Comparison of ENCODE assay signal across 8 cellular contexts in the genomic region with DNA sequence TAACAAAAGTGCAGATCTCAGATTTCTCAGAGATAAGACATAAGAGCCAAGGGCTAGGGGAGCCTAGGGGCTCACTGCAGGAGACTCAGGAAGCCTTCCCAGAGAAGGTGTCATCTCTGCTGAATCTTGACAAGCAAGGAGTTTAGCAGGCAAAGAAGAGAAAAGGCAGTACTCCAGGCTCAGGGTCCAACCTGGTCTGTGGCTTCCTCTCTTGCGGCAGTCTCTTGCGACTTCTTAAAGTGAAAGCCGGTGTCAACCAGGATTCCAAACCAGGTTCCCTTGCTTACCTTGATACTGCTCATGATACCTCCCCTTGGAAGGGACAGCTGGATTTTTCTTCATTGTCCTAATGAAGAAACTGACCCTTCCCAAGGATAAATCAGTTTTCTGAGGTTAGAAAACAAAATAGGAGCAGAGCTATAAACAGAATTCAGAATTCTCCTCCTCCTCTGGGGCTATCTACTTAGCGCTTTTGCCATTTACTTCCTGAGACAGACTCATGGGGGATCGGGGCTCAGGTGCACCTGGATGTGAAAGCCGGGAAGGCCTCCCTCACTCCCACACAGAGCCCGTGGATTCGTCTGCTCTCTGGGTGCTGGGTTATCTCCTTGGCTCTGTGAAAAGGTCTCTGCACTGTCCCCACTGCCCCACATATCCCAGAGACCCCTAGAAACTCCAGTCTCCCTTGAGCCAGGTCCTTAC. TPM values are rescaled to one million over a fixed set of nuclear protein-coding genes. Genes with fewer than 3 reads are reported as not detected.
DNase-seq lines count a peak whose midpoint lies in the region; ATAC-seq and TF ChIP-seq lines count a peak whose summit lies in the region.

No MANE protein-coding gene starts in this region.

- WGBS in thyroid gland, 2 donors = 91 to 93% methylated on average over 8 of the region's 8 CpGs

- no peak for TF ChIP-seq CTCF in ascending aorta (IDR thresholded peaks at IDR 0.05)
- no peak for TF ChIP-seq CTCF in lower lobe of right lung (IDR thresholded peaks at IDR 0.05)
- TF ChIP-seq CTCF in thyroid gland (IDR thresholded peaks at IDR 0.05) = no peak

- H3K36me3 Mint-ChIP-seq in activated T-cell treated with anti-CD3 and anti-CD28 coated beads, Interleukin-2, amount 50 U/mL, for 72 hours (ENCODE audit: insufficient read depth in 2 of 2) = no peaks in the 10 kb centered on the region

- H3K27ac Mint-ChIP-seq in activated T-cell treated with anti-CD3 and anti-CD28 coated beads, Interleukin-2, amount 50 U/mL, for 72 hours = no peak overlapping the region

- H3K27ac ChIP-seq in ascending aorta = peak overlapping the region; percentile 45 to 53
- peak overlapping the region; percentile 82 for H3K27ac ChIP-seq in lower lobe of right lung
- H3K27ac ChIP-seq in thyroid gland = peak overlapping the region; percentile 97 to 99 (median 97)
- H3K27ac ChIP-seq in caudate nucleus (ENCODE audit: low read depth, low read length) = no peak overlapping the region

- peaks cover 33% of the 10 kb centered on the region for H3K4me1 Mint-ChIP-seq in activated T-cell treated with anti-CD3 and anti-CD28 coated beads, Interleukin-2, amount 50 U/mL, for 72 hours (ENCODE audit: low read depth)

- H3K4me3 ChIP-seq in ascending aorta (no peak overlapping the region), lower lobe of right lung (peak overlapping the region; percentile 23), thyroid gland (replicated peaks in 1 of 3) (peak overlapping the region in 1 of 3 donors; percentile 10)

- H3K27me3 ChIP-seq in ascending aorta (no peaks in the 10 kb centered on the region), lower lobe of right lung (ENCODE audit: low read depth) (no peaks in the 10 kb centered on the region), thyroid gland (no peaks in the 10 kb centered on the region)

- intact Hi-C loops in ascending aorta (cut with DNase I) = no loop called here
- intact Hi-C loops in lower lobe of right lung (cut with DNase I) = loop anchor here (5.0 kb wide), 1 partner anchor 35 kb away; a partner anchor contains a TSS
- intact Hi-C loops in thyroid gland (cut with DNase I) = no loop called here

- H3K27me3 Mint-ChIP-seq in activated T-cell treated with anti-CD3 and anti-CD28 coated beads, Interleukin-2, amount 50 U/mL, for 72 hours (ENCODE audit: low read depth) = peaks cover 13% of the 10 kb centered on the region

- H3K4me3 Mint-ChIP-seq in activated T-cell treated with anti-CD3 and anti-CD28 coated beads, Interleukin-2, amount 50 U/mL, for 72 hours = peak overlapping the region; percentile 24 to 50

- no peak for TF ChIP-seq POLR2A in thyroid gland (IDR thresholded peaks at IDR 0.05)

- peaks cover 0 to 27% of the 10 kb centered on the region in 2 donors for H3K4me1 ChIP-seq in ascending aorta
- peaks cover 68% of the 10 kb centered on the region for H3K4me1 ChIP-seq in lower lobe of right lung
- peaks cover 43 to 74% of the 10 kb centered on the region in 2 donors for H3K4me1 ChIP-seq in thyroid gland

- no peaks in the 10 kb centered on the region for H3K9me3 ChIP-seq in ascending aorta
- H3K9me3 ChIP-seq in lower lobe of right lung = no peaks in the 10 kb centered on the region
- H3K9me3 ChIP-seq in thyroid gland = no peaks in the 10 kb centered on the region

- H3K36me3 ChIP-seq in ascending aorta (no peaks in the 10 kb centered on the region), lower lobe of right lung (no peaks in the 10 kb centered on the region), thyroid gland (no peaks in the 10 kb centered on the region)

- no peaks in the 10 kb centered on the region for H3K9me3 Mint-ChIP-seq in activated T-cell treated with anti-CD3 and anti-CD28 coated beads, Interleukin-2, amount 50 U/mL, for 72 hours

- no peak for DNase-seq in activated T-cell treated with anti-CD3 and anti-CD28 coated beads, Interleukin-2, amount 50 U/mL, for 72 hours
- DNase-seq in activated T-cell treated with anti-CD3 and anti-CD28 coated beads for 4 hours (no peak), ascending aorta (ENCODE audit: low spot score in 2 of 2) (no peak), lower lobe of right lung (no peak), thyroid gland (no peak), caudate nucleus (lab: John Stamatoyannopoulos, UW) (no peak)

- peak in 1 of 2 donors; percentile 17 for ATAC-seq in activated T-cell treated with anti-CD3 and anti-CD28 coated beads, Interleukin-2, amount 50 U/mL, for 72 hours (replicated peaks in 1 of 2)
- ATAC-seq in lower lobe of right lung (no peak), GM21360 (IDR thresholded peaks at IDR 0.05; ENCODE audit: unreplicated experiment) (no peak), GM21723 (IDR thresholded peaks at IDR 0.05; ENCODE audit: unreplicated experiment) (no peak)

RNA-seq across cellular contexts. Expression of a gene that starts 1.8 kb away (rescaled TPM):
- under 1 TPM; 0.29 to 0.67 TPM for total RNA-seq in activated T-cell treated with anti-CD3 and anti-CD28 coated beads, Interleukin-2, amount 50 U/mL, for 72 hours
- total RNA-seq in ascending aorta = 14.3 TPM
- total RNA-seq in lower lobe of right lung = 156 TPM
- total RNA-seq in thyroid gland = 100 to 1,000 TPM; 229 to 449 (median 336) TPM

RNA-seq across cellular contexts. Expression of a gene that starts 6.8 kb away (rescaled TPM):
- 1 to 10 TPM; 1.3 to 1.9 TPM for total RNA-seq in activated T-cell treated with anti-CD3 and anti-CD28 coated beads, Interleukin-2, amount 50 U/mL, for 72 hours
- total RNA-seq in ascending aorta = 284 TPM
- 122 TPM for total RNA-seq in lower lobe of right lung
- 100 to 1,000 TPM; 152 to 215 (median 178) TPM for total RNA-seq in thyroid gland

RNA-seq across cellular contexts. Expression of a gene that starts 35.2 kb away (rescaled TPM):
- total RNA-seq in activated T-cell treated with anti-CD3 and anti-CD28 coated beads, Interleukin-2, amount 50 U/mL, for 72 hours = 10 to 100 TPM; 48.4 to 52.1 TPM
- total RNA-seq in ascending aorta (528 TPM), lower lobe of right lung (165 TPM), thyroid gland (100 to 1,000 TPM; 131 to 185 (median 150) TPM)

Comparison
In these comparisons a context has a peak if more than half of its experiments do, and no peak if none do; other contexts are left out.
1. RNA of a gene that starts 1.8 kb away (total RNA-seq): 229 to 449 TPM in thyroid gland and 156 TPM in lower lobe of right lung (single experiment); 14.3 TPM in ascending aorta (single experiment) and 0.29 to 0.67 TPM in activated T-cell treated with anti-CD3 and anti-CD28 coated beads, Interleukin-2, amount 50 U/mL, for 72 hours; every median in the first group is over 10 times any median in the second.
2. RNA of a gene that starts 6.8 kb away (total RNA-seq): 284 TPM in ascending aorta (single experiment), 152 to 215 TPM in thyroid gland and 122 TPM in lower lobe of right lung (single experiment); 1.3 to 1.9 TPM in activated T-cell treated with anti-CD3 and anti-CD28 coated beads, Interleukin-2, amount 50 U/mL, for 72 hours; every median in the first group is over 10 times any median in the second.